29 cellular contexts compared by ENCODE assay signal in the genomic region with DNA sequence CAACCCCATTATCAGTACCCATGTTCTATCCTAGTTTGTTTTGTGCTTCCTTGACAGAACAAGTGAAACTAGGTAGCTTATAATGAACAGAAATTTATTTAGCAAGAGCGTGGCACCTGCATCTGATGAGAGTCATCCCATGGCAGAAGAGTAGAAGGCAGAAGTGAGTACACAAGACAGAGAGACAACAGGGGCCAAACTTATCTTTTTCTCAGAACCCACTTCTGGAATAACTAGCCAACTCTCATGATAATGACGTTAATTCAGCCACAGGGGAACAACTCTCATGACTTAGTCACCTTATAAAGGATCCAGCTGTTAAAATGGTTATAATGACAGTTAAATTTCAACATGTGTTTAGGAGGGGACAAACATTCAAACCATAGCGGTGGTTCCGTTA.
"Had no signal": no experiment of that assay in that cellular context is flagged by ENCODE, and none has a peak within 500 bp of the region (broad histone marks: within the 10 kb centered on the region; RNA-seq: fewer than 3 reads in every experiment).

No MANE protein-coding gene starts in this region.

- ATAC-seq: activated naive CD4-positive, alpha-beta T cell treated with anti-CD3 and anti-CD28 coated beads, Interleukin-2, amount 50 U/mL, for 72 hours; activated T-cell treated with anti-CD3 and anti-CD28 coated beads, Interleukin-2, amount 50 U/mL, for 72 hours; effector memory CD8-positive, alpha-beta T cell; T-helper 17 cell; WTC11 had no signal

- H3K4me3 ChIP-seq: ascending aorta, breast epithelium, esophagus muscularis mucosa had no signal

- DNase-seq: activated CD4-positive, alpha-beta memory T cell treated with anti-CD3 and anti-CD28 coated beads, Interleukin-2, amount 10 ng/mL, durations not matched to agents 7 days and 5 days; activated CD4-positive, alpha-beta T cell treated with anti-CD3 and anti-CD28 coated beads for 1 hour; activated CD4-positive, alpha-beta T cell treated with anti-CD3 and anti-CD28 coated beads for 4 hours; activated CD4-positive, alpha-beta T cell treated with anti-CD3 and anti-CD28 coated beads, Interleukin-2, amount 10 ng/mL, durations not matched to agents 7 days and 5 days; activated CD4-positive, alpha-beta T cell treated with anti-CD3 and anti-CD28 coated beads, Interleukin-2, amount 50 U/mL, for 4 hours; activated CD8-positive, alpha-beta memory T cell treated with anti-CD3 and anti-CD28 coated beads, Interleukin-2, amount 50 U/mL, for 48 hours; activated gamma-delta T cell; activated naive CD4-positive, alpha-beta T cell; activated naive CD4-positive, alpha-beta T cell treated with anti-CD3 and anti-CD28 coated beads, Interleukin-2, amount 10 ng/mL, durations not matched to agents 7 days and 5 days; activated naive CD8-positive, alpha-beta T cell treated with anti-CD3 and anti-CD28 coated beads, Interleukin-2, amount 10 ng/mL, durations not matched to agents 7 days and 5 days; activated T-cell treated with anti-CD3 and anti-CD28 coated beads for 4 hours; activated T-cell treated with anti-CD3 and anti-CD28 coated beads, Interleukin-2, amount 50 U/mL, for 24 hours; activated T-cell treated with anti-CD3 and anti-CD28 coated beads, Interleukin-2, amount 50 U/mL, for 72 hours; caudate nucleus; cortex of kidney; dermis blood vessel endothelial cell; effector CD4-positive, alpha-beta T cell; effector memory CD8-positive, alpha-beta T cell; erythroblast; foreskin fibroblast; head of caudate nucleus; T-helper 1 cell; T-helper 17 cell; T1000 had no signal
